Comparison of ENCODE assay signal across 8 cellular contexts in genomic region chr20:32359633-32360332, GRCh38. TPM values are rescaled to one million over a fixed set of nuclear protein-coding genes. Genes with fewer than 3 reads are reported as not detected.
DNase-seq lines count a peak whose midpoint lies in the region; ATAC-seq, FAIRE-seq and TF ChIP-seq lines count a peak whose summit lies in the region.

No MANE protein-coding gene starts in this region.

- CTCF ChIA-PET in BJ (lab: Yijun Ruan, JAX) (interaction anchor here (1.1 kb wide), 2 partner anchors 9 to 12 kb away, joined by 3 read pairs; no protein-coding TSS in a partner anchor), GM12878 (lab: Yijun Ruan, JAX) (interaction anchor here (0.8 to 2.3 kb wide), 8 partner anchors 12 to 150 kb away, joined by 3 to 6 read pairs (median 4); no protein-coding TSS in a partner anchor)

- DNase-seq in BJ (ENCODE audit: low read depth) (no peak), GM12878 (ENCODE audit: low read depth, low spot score) (no peak), KBM-7 (no peak)

- H3K4me3 ChIP-seq in BJ (ENCODE audit: low read depth, low read length) (peak overlapping the region; percentile 95), HUES64 (ENCODE audit: low read length) (peak overlapping the region; percentile 61), GM12878 (peak overlapping the region; percentile 77), liver (ENCODE audit: low read depth in 1 of 3, low read length in 3 of 3) (peak overlapping the region; percentile 71 to 98 (median 92)), thymus (ENCODE audit: low read length) (peak overlapping the region; percentile 87)

- POLR2A ChIA-PET in BJ (lab: Charles Lee): interaction anchor here (0.6 kb wide), 1 partner anchor 662 kb away, joined by 7 read pairs; no protein-coding TSS in a partner anchor
- POLR2A ChIA-PET in GM12878 (lab: Charles Lee): interaction anchor here (0.7 to 3.0 kb wide), 7 partner anchors 8 to 175 kb away, joined by 3 to 16 read pairs (median 4); no protein-coding TSS in a partner anchor

- H3K4me1 ChIP-seq in HUES64 (ENCODE audit: insufficient read depth, low read length) (peaks cover 9% of the 10 kb centered on the region; the same call in 1 of the 2 replicates), GM12878 (ENCODE audit: control insufficient read depth, insufficient read depth, low read length) (peaks cover 27% of the 10 kb centered on the region), liver (ENCODE audit: control insufficient read depth in 4 of 4, insufficient read depth in 4 of 4, low read length in 3 of 4) (peaks cover 7 to 37% (median 26%) of the 10 kb centered on the region in 4 donors), thymus (ENCODE audit: control insufficient read depth, insufficient read depth, low read length) (peaks cover 33% of the 10 kb centered on the region)

- H3K36me3 ChIP-seq in BJ (ENCODE audit: control insufficient read depth, insufficient read depth, low read length) (no peaks in the 10 kb centered on the region), HUES64 (ENCODE audit: insufficient read depth, low read length) (no peaks in the 10 kb centered on the region), GM12878 (ENCODE audit: control insufficient read depth in 2 of 2, insufficient read depth in 2 of 2, low read length in 1 of 2) (no peaks in the 10 kb centered on the region), liver (ENCODE audit: control insufficient read depth in 4 of 4, insufficient read depth in 3 of 4, low read depth in 1 of 4, low read length in 3 of 4) (no peaks in the 10 kb centered on the region), thymus (ENCODE audit: control insufficient read depth, insufficient read depth) (no peaks in the 10 kb centered on the region)

- in situ Hi-C loops in GM12878 (cut with MboI) (no loop called here), KBM-7 (cut with MboI; ENCODE audit: low pct_unique_long_range_greater_than_20kb, low sequenced_read_pairs) (no loop called here)

- TF ChIP-seq POLR2A in GM12878 (IDR thresholded peaks at IDR 0.05; ENCODE audit: low read depth, low read length): no peak

- H3K9me3 ChIP-seq in HUES64 (ENCODE audit: insufficient read depth, low read depth, low read length) (no peaks in the 10 kb centered on the region), GM12878 (replicated peaks; ENCODE audit: control insufficient read depth, insufficient read depth, low read length) (no peaks in the 10 kb centered on the region; the same call in 2 of the 3 replicates), liver (ENCODE audit: control insufficient read depth in 4 of 4, low read length in 3 of 4) (no peaks in the 10 kb centered on the region), thymus (ENCODE audit: control insufficient read depth) (no peaks in the 10 kb centered on the region)

- no peak for FAIRE-seq in GM12878 (lab: Jason Lieb, UNC)

- TF ChIP-seq CTCF in BJ (IDR thresholded peaks at IDR 0.05; ENCODE audit: insufficient read depth, low read depth, low read length) (no peak), GM12878 (IDR thresholded peaks at IDR 0.05 in 2 of 3, conservative IDR thresholded peaks at IDR 0.05 in 1 of 3; ENCODE audit: control insufficient read depth in 2 of 3, extremely low read depth in 1 of 3, insufficient read depth in 1 of 3, low read depth in 3 of 3, low read length in 3 of 3) (no peak), liver (IDR thresholded peaks at IDR 0.05; ENCODE audit: low read depth, low read length, missing input control) (no peak)

- no peak for TF ChIP-seq EP300 in GM12878 (IDR thresholded peaks at IDR 0.05; ENCODE audit: borderline replicate concordance in 1 of 2, control insufficient read depth in 1 of 2, low read depth in 2 of 2, low read length in 2 of 2)

- H3K79me2 ChIP-seq in GM12878 (ENCODE audit: control insufficient read depth, insufficient read depth, low read length): peaks cover 67% of the 10 kb centered on the region

- RAD21 ChIA-PET in GM12878 (lab: Charles Lee; ENCODE audit: unreplicated experiment): interaction anchor here (0.8 to 3.3 kb wide), 10 partner anchors 8 to 175 kb away, joined by 3 to 17 read pairs (median 4); no protein-coding TSS in a partner anchor

- SMC1A ChIA-PET in GM12878 (lab: Charles Lee; ENCODE audit: uncharacterized antibody, unreplicated experiment): interaction anchor here (0.8 to 2.7 kb wide), 14 partner anchors 8 to 292 kb away, joined by 3 to 18 read pairs (median 4); partner anchors contain the start of gene TM9SF4

- H3K4me2 ChIP-seq in GM12878 (ENCODE audit: control insufficient read depth, insufficient read depth): peak overlapping the region; percentile 94

- TF ChIP-seq RAD21 in GM12878 (IDR thresholded peaks at IDR 0.05; ENCODE audit: insufficient read depth, low read depth, low read length): no peak
- TF ChIP-seq RAD21 in liver (IDR thresholded peaks at IDR 0.05): no peak

- H3K27me3 ChIP-seq in BJ (ENCODE audit: control insufficient read depth, insufficient read depth, low read length): no peaks in the 10 kb centered on the region
- H3K27me3 ChIP-seq in HUES64 (ENCODE audit: insufficient read depth, low read length): peaks cover 67% of the 10 kb centered on the region
- H3K27me3 ChIP-seq in GM12878 (replicated peaks in 1 of 2; ENCODE audit: control insufficient read depth in 2 of 2, insufficient read depth in 2 of 2, low read length in 1 of 2): no peaks in the 10 kb centered on the region
- H3K27me3 ChIP-seq in liver (ENCODE audit: control insufficient read depth in 4 of 4, insufficient read depth in 4 of 4, low read length in 3 of 4): no peaks in the 10 kb centered on the region
- H3K27me3 ChIP-seq in thymus (ENCODE audit: control insufficient read depth, insufficient read depth): no peaks in the 10 kb centered on the region

- no peak overlapping the region; the same call in 1 of the 2 replicates for H2AFZ ChIP-seq in GM12878 (ENCODE audit: control insufficient read depth, low read depth, low read length)

- H4K20me1 ChIP-seq in GM12878 (ENCODE audit: control insufficient read depth, insufficient read depth): peaks cover 6% of the 10 kb centered on the region

- 51% methylated on average over 11 of the region's 11 CpGs for WGBS in HUES64
- under 1% methylated on average over 11 of the region's 11 CpGs for WGBS in GM12878 (ENCODE audit: insufficient coverage, insufficient replicate concordance, low lambda C conversion rate, missing lambda C conversion rate)
- WGBS in liver: 8% methylated on average over 11 of the region's 11 CpGs
- 35% methylated on average over 11 of the region's 11 CpGs for WGBS in thymus

- H3K9ac ChIP-seq in HUES64 (ENCODE audit: low read depth, low read length) (peak overlapping the region; percentile 27; the same call in 1 of the 2 replicates), GM12878 (ENCODE audit: control insufficient read depth, insufficient read depth, low read length) (peak overlapping the region; percentile 79), liver (ENCODE audit: low read depth in 1 of 2, low read length in 2 of 2) (peak overlapping the region; percentile 77)

- intact Hi-C loops in GM12878 (cut with micrococcal nuclease; ENCODE audit: unreplicated experiment): loop anchor here (2.0 to 5.0 kb wide), 3 partner anchors 81 to 1633 kb away; partner anchors contain the start of genes PLAGL2, POFUT1 and RALY

- no peak for ATAC-seq in GM12878
- ATAC-seq in GM18520 (IDR thresholded peaks at IDR 0.05; ENCODE audit: unreplicated experiment): no peak
- no peak for ATAC-seq in HG02759 (IDR thresholded peaks at IDR 0.05; ENCODE audit: unreplicated experiment)

- BruUV-seq in GM12878 (replicated peaks; lab: Mats Ljungman, UMichigan): TSS peak; percentile 60

- H3K27ac ChIP-seq in HUES64 (ENCODE audit: low read depth, low read length): no peak overlapping the region
- H3K27ac ChIP-seq in GM12878 (ENCODE audit: control insufficient read depth, insufficient read depth): peak overlapping the region; percentile 86
- peak overlapping the region; percentile 84 to 92 for H3K27ac ChIP-seq in liver (ENCODE audit: low read depth in 1 of 2, low read length in 2 of 2)
- H3K27ac ChIP-seq in thymus (ENCODE audit: low read depth): peak overlapping the region; percentile 100

TF ChIP-seq in GM12878, 131 proteins besides CTCF, POLR2A, EP300 and RAD21 (continues in another document):
- peak; percentile 26; the same call in 1 of the 2 replicates for TF ChIP-seq CREB1 (IDR thresholded peaks at IDR 0.05; ENCODE audit: low read depth)
- no peak for TF ChIP-seq POLR2AphosphoS2 (IDR thresholded peaks at IDR 0.05; ENCODE audit: low read depth, low read length)
- TF ChIP-seq MXI1 (IDR thresholded peaks at IDR 0.05; ENCODE audit: low read depth, low read length): 0 out of 2 replicates have a peak, but pooled peaks have one; percentile 34
- no peak for TF ChIP-seq TCF7 (IDR thresholded peaks at IDR 0.05; ENCODE audit: borderline replicate concordance)

TF ChIP-seq in liver, 16 proteins besides CTCF, POLR2A, EP300 and RAD21:
- TF ChIP-seq RXRA (IDR thresholded peaks at IDR 0.05): no peak
- no peak for TF ChIP-seq EGR1 (IDR thresholded peaks at IDR 0.05; ENCODE audit: low read depth in 2 of 2)
- TF ChIP-seq GABPA (IDR thresholded peaks at IDR 0.05 in 1 of 2, conservative IDR thresholded peaks at IDR 0.05 in 1 of 2): no peak
- TF ChIP-seq HNF4A (conservative IDR thresholded peaks at IDR 0.05): no peak

RNA-seq across cellular contexts. Expression of gene ASXL1, which starts 1.7 kb away (rescaled TPM):
- polyA plus RNA-seq in BJ (2011; rRNA removed) (31.6 and 40.8 TPM in 2 replicates), GM12878 (2011; rRNA removed) (43.8 and 53.0 TPM in 2 replicates), GM12878 (2014; fragmentation: Illumina TruSeq; extraction: Trizol) (51.8 and 64.0 TPM in 2 replicates), GM12878 (2014; fragmentation: Nextera tagmentation; extraction: Ambion mirVana) (10 to 100 TPM; 11.0 to 14.8 TPM), GM12878 (2014; rRNA removed) (60.5 and 62.4 TPM in 2 replicates), GM12878 (2016; fragmentation: Nextera tagmentation; extraction: Ambion mirVana) (10 to 100 TPM; 60.7 to 68.0 TPM), liver (10 to 100 TPM; 13.4 to 17.8 TPM), thymus (40.0 TPM)
- polyA minus RNA-seq in BJ (2011; rRNA and poly(A)+ RNA removed): 57.6 and 64.2 TPM in 2 replicates
- 21.2 TPM for polyA plus RNA-seq in HUES64 (2013, experiment 1 of 2)
- polyA plus RNA-seq in HUES64 (2013, experiment 2 of 2): 22.3 TPM
- 265 and 317 TPM in 2 replicates for total RNA-seq in GM12878 (2013; cell fraction: nucleolus; rRNA removed)
- total RNA-seq in GM12878 (2014; rRNA removed) (43.5 and 47.9 TPM in 2 replicates), GM12878 (2014; rRNA removed; fragmentation: Illumina TruSeq; extraction: Trizol) (41.2 and 44.3 TPM in 2 replicates), GM12878 (2021) (86.0 and 87.6 TPM in 2 replicates), liver (10 to 100 TPM; 31.2 to 61.3 TPM)
- polyA plus RNA-seq in GM12878 (2011; ENCODE audit: low read depth): 59.0 TPM
- 45.7 and 51.0 TPM in 2 replicates for polyA plus RNA-seq in GM12878 (2011; cell fraction: cytosol; rRNA removed)
- polyA plus RNA-seq in GM12878 (2011; cell fraction: nucleus; rRNA removed): 190 and 214 TPM in 2 replicates
- 46.8 and 57.2 TPM in 2 replicates for polyA plus RNA-seq in GM12878 (2012)
- polyA minus RNA-seq in GM12878 (2011; rRNA and poly(A)+ RNA removed): 71.8 and 76.1 TPM in 2 replicates
- 17.2 and 23.4 TPM in 2 replicates for polyA minus RNA-seq in GM12878 (2011; cell fraction: cytosol; rRNA and poly(A)+ RNA removed)
- polyA minus RNA-seq in GM12878 (2011; cell fraction: nucleus; rRNA and poly(A)+ RNA removed): 55.7 and 92.0 TPM in 2 replicates

Comparison
In these comparisons a context has a peak if more than half of its experiments do, and no peak if none do; other contexts are left out.
1. H3K9ac ChIP-seq: peak in every context shown above with its lines; median percentile 79 in GM12878; 77 in liver; 27 in HUES64.